In the genomic region with DNA sequence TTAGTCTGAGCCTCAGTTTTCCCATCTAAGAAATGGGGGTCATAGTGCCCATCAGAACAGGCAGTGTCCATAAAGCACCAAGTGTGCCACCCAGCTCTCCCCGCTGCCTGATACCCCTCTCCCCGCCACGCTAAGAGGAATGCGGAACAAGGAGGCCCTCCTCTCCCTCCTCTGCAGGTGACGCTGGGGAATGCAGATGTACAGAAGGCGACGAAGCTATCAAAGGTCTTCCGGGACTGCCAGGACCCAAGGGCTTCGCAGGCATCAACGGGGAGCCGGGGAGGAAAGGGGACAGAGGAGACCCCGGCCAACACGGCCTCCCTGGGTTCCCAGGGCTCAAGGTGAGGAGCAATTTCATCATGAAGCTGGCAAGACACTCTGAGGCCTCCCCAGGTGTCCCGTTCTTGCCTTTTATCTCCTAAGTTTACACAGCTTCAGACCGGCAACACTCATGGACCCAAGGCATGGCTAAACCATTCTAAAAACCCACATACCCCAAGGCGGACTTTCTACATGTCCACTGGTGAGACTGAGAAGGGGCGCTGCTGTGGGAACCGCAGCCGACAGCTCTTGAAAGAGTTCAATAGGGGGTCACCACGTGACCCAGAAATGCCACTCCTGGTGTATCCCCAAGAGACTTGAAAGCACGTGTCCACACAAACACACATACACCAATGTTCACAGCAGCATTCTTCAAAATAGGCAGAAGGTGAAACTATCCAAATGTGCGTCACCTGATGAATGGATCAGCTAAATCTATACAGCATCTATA, we compare ENCODE assay signal across 18 cellular contexts.
DNase-seq lines count a peak whose midpoint lies in the region; ATAC-seq and TF ChIP-seq lines count a peak whose summit lies in the region.
"Had no signal": no experiment of that assay in that cellular context is flagged by ENCODE, and none has a peak within 500 bp of the region (broad histone marks: within the 10 kb centered on the region; RNA-seq: fewer than 3 reads in every experiment).

No MANE protein-coding gene starts in this region.

- H4K20me1 ChIP-seq in BLaER1, result no peaks in the 10 kb centered on the region
- no peaks in the 10 kb centered on the region for H4K20me1 ChIP-seq in OCI-LY3 (ENCODE audit: insufficient read depth, low read length)

- intact Hi-C loops in sigmoid colon (cut with DNase I), result loop anchor here (5.0 to 10.0 kb wide), 3 partner anchors 44 to 256 kb away; partner anchors contain the start of genes ING1 and NAXD
- intact Hi-C loops in upper lobe of right lung (cut with DNase I), result no loop called here

- H3K4me3 ChIP-seq in BLaER1 (no peak overlapping the region), OCI-LY3 (ENCODE audit: low read length) (no peak overlapping the region), sigmoid colon (no peak overlapping the region), upper lobe of right lung (no peak overlapping the region)
- H3K4me3 ChIP-seq: MG63, Peyer's patch had no signal

- H3K4me2 ChIP-seq in BLaER1 (peak overlapping the region; percentile 33; the same call in 1 of the 2 replicates), OCI-LY3 (ENCODE audit: low read length) (peak overlapping the region; percentile 47)
- H3K4me2 ChIP-seq: KMS-11 had no signal

- H3K36me3 ChIP-seq in BLaER1 (no peaks in the 10 kb centered on the region), OCI-LY3 (replicated peaks; ENCODE audit: low read depth, low read length) (no peaks in the 10 kb centered on the region), sigmoid colon (peaks cover 31 to 78% (median 62%) of the 10 kb centered on the region in 4 donors), upper lobe of right lung (peaks cover 33% of the 10 kb centered on the region)
- H3K36me3 ChIP-seq: MG63 had no signal

- H3K9ac ChIP-seq in BLaER1 (no peak overlapping the region), OCI-LY3 (ENCODE audit: low read length) (no peak overlapping the region)
- H3K9ac ChIP-seq: KMS-11 had no signal

- 84% methylated on average over 22 of the region's 22 CpGs for WGBS in sigmoid colon, 2 donors

- H3K9me3 ChIP-seq in BLaER1 (no peaks in the 10 kb centered on the region), OCI-LY3 (ENCODE audit: insufficient read depth, low read length) (no peaks in the 10 kb centered on the region), sigmoid colon (no peaks in the 10 kb centered on the region), upper lobe of right lung (no peaks in the 10 kb centered on the region)
- H3K9me3 ChIP-seq: MG63, Peyer's patch had no signal

- H3K27me3 Mint-ChIP-seq in endothelial cell (ENCODE audit: unreplicated experiment), result peaks cover 24% of the 10 kb centered on the region

- no peak for TF ChIP-seq POLR2A in sigmoid colon (IDR thresholded peaks at IDR 0.05)

- no peaks in the 10 kb centered on the region for H3K79me2 ChIP-seq in OCI-LY3 (ENCODE audit: low read length)

- H2AFZ ChIP-seq in OCI-LY3 (ENCODE audit: low read depth, low read length), result no peak overlapping the region

- no peak for TF ChIP-seq EP300 in sigmoid colon (IDR thresholded peaks at IDR 0.05)

- H3K9me3 Mint-ChIP-seq in endothelial cell (ENCODE audit: unreplicated experiment), result no peaks in the 10 kb centered on the region

- peaks cover 39% of the 10 kb centered on the region for H3K4me1 ChIP-seq in BLaER1
- H3K4me1 ChIP-seq in OCI-LY3 (ENCODE audit: low read length), result peaks cover 32% of the 10 kb centered on the region
- H3K4me1 ChIP-seq in sigmoid colon, result peaks cover 0 to 27% (median 25%) of the 10 kb centered on the region in 4 donors
- H3K4me1 ChIP-seq in upper lobe of right lung, result no peaks in the 10 kb centered on the region
- H3K4me1 ChIP-seq: Peyer's patch had no signal

- ATAC-seq in upper lobe of right lung (no peak), GM18520 (IDR thresholded peaks at IDR 0.05; ENCODE audit: unreplicated experiment) (no peak)

- DNase-seq in endothelial cell (ENCODE audit: low spot score) (no peak), sigmoid colon (no peak), NOMO-1 treated with DMSO at 0.1 percent for 48 hours (lab: John Stamatoyannopoulos, UW; ENCODE audit: unreplicated experiment) (no peak), upper lobe of right lung (no peak), cortex of kidney (lab: John Stamatoyannopoulos, UW) (no peak)
- DNase-seq: GOT3, MG63, NCI-H1105 treated with DMSO at 0.1 percent for 48 hours, NCI-H187, NCI-H446 treated with DMSO at 0.1 percent for 48 hours, NCI-H774, Peyer's patch, Right ventricle myocardium superior had no signal

- peaks cover 81% of the 10 kb centered on the region for H3K36me3 Mint-ChIP-seq in endothelial cell (ENCODE audit: low read depth, unreplicated experiment)

- TF ChIP-seq CTCF in OCI-LY3 (IDR thresholded peaks at IDR 0.05; ENCODE audit: low read depth, low read length) (no peak), endothelial cell (IDR thresholded peaks at IDR 0.05; ENCODE audit: unreplicated experiment) (no peak), sigmoid colon (IDR thresholded peaks at IDR 0.05) (no peak), upper lobe of right lung (IDR thresholded peaks at IDR 0.05) (no peak)

- peak overlapping the region; percentile 77 for H3K27ac Mint-ChIP-seq in endothelial cell (ENCODE audit: unreplicated experiment)

- H3K27me3 ChIP-seq in BLaER1 (no peaks in the 10 kb centered on the region), OCI-LY3 (ENCODE audit: low read depth, low read length) (peaks cover 68% of the 10 kb centered on the region), sigmoid colon (no peaks in the 10 kb centered on the region), upper lobe of right lung (no peaks in the 10 kb centered on the region)
- H3K27me3 ChIP-seq: MG63, Peyer's patch had no signal

- H3K27ac ChIP-seq in BLaER1 (no peak overlapping the region), OCI-LY3 (ENCODE audit: low read length) (no peak overlapping the region), sigmoid colon (peak overlapping the region in 3 of 4 donors; percentile 43 to 51 (median 48)), upper lobe of right lung (no peak overlapping the region)
- H3K27ac ChIP-seq: HL-60, KMS-11, Peyer's patch had no signal

- peaks cover 5% of the 10 kb centered on the region for H3K4me1 Mint-ChIP-seq in endothelial cell (ENCODE audit: unreplicated experiment)

- H3K4me3 Mint-ChIP-seq in endothelial cell (ENCODE audit: unreplicated experiment), result peak overlapping the region; percentile 67

Comparison
In these comparisons a context has a peak if more than half of its experiments do, and no peak if none do; other contexts are left out.
1. H3K27ac ChIP-seq: peak in sigmoid colon (3 of 4); none in BLaER1 (single experiment), OCI-LY3 (single experiment) and upper lobe of right lung (single experiment).